Comparison of ENCODE assay signal across 9 cellular contexts in the genomic region with DNA sequence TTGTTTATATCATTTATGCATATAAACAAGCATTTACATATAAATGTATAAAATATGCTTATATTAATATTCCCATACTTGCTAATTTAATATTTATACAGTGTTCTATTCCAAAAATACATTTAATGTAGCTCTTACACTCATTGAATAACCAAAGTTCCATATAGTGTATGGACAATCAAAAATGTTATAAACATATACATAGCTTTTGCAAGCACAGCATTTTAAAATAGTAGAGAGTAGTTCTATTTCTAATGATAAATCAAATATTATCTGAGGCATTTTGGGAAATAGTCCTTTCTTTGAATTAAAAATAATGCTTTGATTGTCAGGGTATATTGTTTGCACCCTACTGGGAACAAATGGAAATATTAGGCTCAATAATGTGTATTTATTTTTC. TPM values are rescaled to one million over a fixed set of nuclear protein-coding genes. Genes with fewer than 3 reads are reported as not detected.
"Had no signal": no experiment of that assay in that cellular context is flagged by ENCODE, and none has a peak within 500 bp of the region (broad histone marks: within the 10 kb centered on the region; RNA-seq: fewer than 3 reads in every experiment).

No MANE protein-coding gene starts in this region.

- H3K9ac ChIP-seq: GM23248, KMS-11 had no signal

- H3K4me3 ChIP-seq: GM23248 had no signal

- FAIRE-seq: H54, HTR-8/SVneo had no signal

- H3K4me2 ChIP-seq: KMS-11 had no signal

- H2AFZ ChIP-seq: GM23248 had no signal

- DNase-seq: GM23248, GOT3, H9, HCEC 1CT, KBM-7 had no signal

- H3K27ac ChIP-seq: GM23248, KMS-11 had no signal

RNA-seq across cellular contexts. Expression of gene LHFPL6, which starts 30.0 kb away (rescaled TPM):
- total RNA-seq: HT-29 had no signal
